Comparison of ENCODE assay signal across 22 cellular contexts in the genomic region with DNA sequence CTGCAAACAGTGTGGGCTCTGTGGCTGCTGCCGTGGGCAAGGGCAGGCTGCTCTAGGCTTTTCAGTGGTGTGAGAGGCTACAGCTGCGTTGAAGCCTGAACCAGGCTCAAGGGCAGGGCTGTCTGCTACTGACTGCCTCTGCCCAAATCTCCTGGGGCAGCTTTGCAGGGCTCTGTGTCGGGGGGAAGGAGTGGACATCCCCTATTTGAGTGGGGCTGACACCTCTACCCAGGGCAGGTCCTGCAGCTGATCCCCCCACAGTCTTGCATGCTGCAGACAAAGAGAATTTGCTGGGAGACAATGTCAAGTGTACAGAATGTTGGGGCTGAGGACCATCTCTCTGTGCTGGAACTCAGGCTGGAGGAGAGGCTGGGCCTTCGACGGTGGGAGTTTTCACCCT.
"Had no signal": no experiment of that assay in that cellular context is flagged by ENCODE, and none has a peak within 500 bp of the region (broad histone marks: within the 10 kb centered on the region; RNA-seq: fewer than 3 reads in every experiment).

No MANE protein-coding gene starts in this region.

- DNase-seq: activated CD4-positive, alpha-beta T cell treated with anti-CD3 and anti-CD28 coated beads, Interleukin-2, amount 50 U/mL, for 4 hours; activated CD8-positive, alpha-beta memory T cell treated with anti-CD3 and anti-CD28 coated beads for 24 hours; activated CD8-positive, alpha-beta memory T cell treated with anti-CD3 and anti-CD28 coated beads, Interleukin-2, amount 50 U/mL, for 4 hours; activated gamma-delta T cell treated with Interleukin-2 at 50 U/mL for 16 hours; anterior cingulate cortex; body of pancreas; effector memory CD4-positive, alpha-beta T cell; glutamatergic neuron; hippocampal formation; nephron progenitor cell; nucleus accumbens; stimulated activated naive CD8-positive, alpha-beta T cell treated with anti-CD3 and anti-CD28 coated beads, Interleukin-15, amount 100 ng/mL, for 72 hours; uterus had no signal

- H3K4me1 Mint-ChIP-seq: activated naive CD4-positive, alpha-beta T cell treated with anti-CD3 and anti-CD28 coated beads, Interleukin-2, amount 50 U/mL, for 24 hours; stimulated activated effector memory CD8-positive, alpha-beta T cell treated with anti-CD3 and anti-CD28 coated beads, Interleukin-12 subunit alpha, Interleukin-12 subunit beta, amount 100 ng/mL, for 72 hours; stimulated activated naive CD8-positive, alpha-beta T cell treated with anti-CD3 and anti-CD28 coated beads, Interleukin-15, amount 100 ng/mL, for 72 hours; T-cell had no signal

- H3K9me3 Mint-ChIP-seq: activated naive CD4-positive, alpha-beta T cell treated with anti-CD3 and anti-CD28 coated beads, Interleukin-2, amount 50 U/mL, for 24 hours; dendritic cell treated with granulocyte-macrophage colony-stimulating factor and Interleukin-4, amounts not matched to agents 40 ng/mL and 50 ng/mL, for 4 days; nephron progenitor cell; stimulated activated effector memory CD8-positive, alpha-beta T cell treated with anti-CD3 and anti-CD28 coated beads, Interleukin-12 subunit alpha, Interleukin-12 subunit beta, amount 100 ng/mL, for 72 hours; T-helper 2 cell treated with Interferon-gamma antibody and Interleukin-4, amounts not matched to agents 5 μg/mL and 100 μg/mL, for 36 hours had no signal

- H3K9me3 ChIP-seq: body of pancreas, esophagus muscularis mucosa, tibial nerve, uterus had no signal

- H3K4me1 ChIP-seq: body of pancreas, esophagus muscularis mucosa, tibial nerve, uterus had no signal

- H3K4me3 ChIP-seq: body of pancreas, cardiac muscle cell, esophagus muscularis mucosa, tibial nerve, uterus had no signal

- H3K27ac Mint-ChIP-seq: activated naive CD4-positive, alpha-beta T cell treated with anti-CD3 and anti-CD28 coated beads, Interleukin-2, amount 50 U/mL, for 24 hours; dendritic cell treated with granulocyte-macrophage colony-stimulating factor and Interleukin-4, amounts not matched to agents 40 ng/mL and 50 ng/mL, for 4 days; stimulated activated effector memory CD8-positive, alpha-beta T cell treated with anti-CD3 and anti-CD28 coated beads, Interleukin-12 subunit alpha, Interleukin-12 subunit beta, amount 100 ng/mL, for 72 hours; stimulated activated naive CD8-positive, alpha-beta T cell treated with anti-CD3 and anti-CD28 coated beads, Interleukin-15, amount 100 ng/mL, for 72 hours; T-cell; T-helper 2 cell treated with Interferon-gamma antibody and Interleukin-4, amounts not matched to agents 5 μg/mL and 100 μg/mL, for 36 hours had no signal

- ATAC-seq: body of pancreas; stimulated activated effector memory CD8-positive, alpha-beta T cell treated with anti-CD3 and anti-CD28 coated beads, Interleukin-12 subunit alpha, Interleukin-12 subunit beta, amount 100 ng/mL, for 72 hours; stimulated activated naive CD8-positive, alpha-beta T cell treated with anti-CD3 and anti-CD28 coated beads, Interleukin-15, amount 100 ng/mL, for 72 hours; T-cell had no signal

- H3K4me3 Mint-ChIP-seq: activated naive CD4-positive, alpha-beta T cell treated with anti-CD3 and anti-CD28 coated beads, Interleukin-2, amount 50 U/mL, for 24 hours; dendritic cell treated with granulocyte-macrophage colony-stimulating factor and Interleukin-4, amounts not matched to agents 40 ng/mL and 50 ng/mL, for 4 days; nephron progenitor cell; stimulated activated effector memory CD8-positive, alpha-beta T cell treated with anti-CD3 and anti-CD28 coated beads, Interleukin-12 subunit alpha, Interleukin-12 subunit beta, amount 100 ng/mL, for 72 hours; stimulated activated naive CD8-positive, alpha-beta T cell treated with anti-CD3 and anti-CD28 coated beads, Interleukin-15, amount 100 ng/mL, for 72 hours; T-cell; T-helper 2 cell treated with Interferon-gamma antibody and Interleukin-4, amounts not matched to agents 5 μg/mL and 100 μg/mL, for 36 hours had no signal

- H3K36me3 Mint-ChIP-seq: activated naive CD4-positive, alpha-beta T cell treated with anti-CD3 and anti-CD28 coated beads, Interleukin-2, amount 50 U/mL, for 24 hours; stimulated activated effector memory CD8-positive, alpha-beta T cell treated with anti-CD3 and anti-CD28 coated beads, Interleukin-12 subunit alpha, Interleukin-12 subunit beta, amount 100 ng/mL, for 72 hours; T-cell had no signal

- H3K27me3 ChIP-seq: body of pancreas, cardiac muscle cell, esophagus muscularis mucosa, tibial nerve, uterus had no signal

- H3K27me3 Mint-ChIP-seq: dendritic cell treated with granulocyte-macrophage colony-stimulating factor and Interleukin-4, amounts not matched to agents 40 ng/mL and 50 ng/mL, for 4 days had no signal

- H3K27ac ChIP-seq: body of pancreas, cardiac muscle cell, esophagus muscularis mucosa, tibial nerve, uterus, VCaP had no signal

- H3K36me3 ChIP-seq: cardiac muscle cell, esophagus muscularis mucosa, tibial nerve, uterus had no signal
